8 cellular contexts compared by ENCODE assay signal in the genomic region with DNA sequence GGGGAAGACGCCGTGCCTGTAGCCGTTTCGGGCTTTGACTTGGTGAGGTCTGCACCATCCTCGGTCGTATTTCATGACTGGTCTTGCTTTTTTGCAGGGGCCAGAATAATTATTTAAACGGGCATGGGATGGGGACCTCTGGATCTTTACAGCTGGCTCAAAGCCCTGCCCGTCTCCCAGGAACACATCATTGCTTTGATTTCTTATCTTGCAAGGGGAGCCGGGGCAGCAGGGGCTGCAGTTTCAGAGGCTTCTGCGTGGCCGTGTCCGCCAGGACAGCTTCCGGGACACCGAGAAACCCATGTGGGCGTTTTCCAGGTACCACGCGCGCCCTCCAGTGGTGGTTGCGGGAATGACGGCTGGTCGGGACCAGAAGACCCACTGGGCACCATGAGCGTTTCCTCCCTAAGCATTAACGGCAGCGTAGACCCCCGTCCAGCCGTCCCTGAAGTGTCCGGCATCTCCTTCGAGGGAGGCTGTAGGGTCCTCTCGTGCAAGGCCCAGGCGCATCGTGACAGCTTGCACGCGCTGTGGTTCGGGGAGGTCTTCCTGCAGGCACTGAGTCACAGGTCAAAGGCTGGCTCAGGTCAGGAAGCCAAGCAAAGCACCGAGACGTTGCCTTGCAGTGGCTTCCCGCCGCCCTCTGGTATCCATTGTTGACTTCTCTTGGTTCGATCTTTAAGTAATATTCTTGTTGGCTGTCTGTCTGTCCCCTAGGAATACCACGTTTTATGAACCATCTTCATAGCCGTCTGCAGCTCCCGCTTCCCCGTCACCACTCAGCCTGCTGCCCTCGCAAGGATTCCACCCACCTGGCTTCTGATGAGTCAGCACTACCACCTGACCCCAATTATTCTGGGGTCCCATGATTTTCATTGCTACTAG. TPM values are rescaled to one million over a fixed set of nuclear protein-coding genes. Genes with fewer than 3 reads are reported as not detected.
DNase-seq lines count a peak whose midpoint lies in the region; ATAC-seq and TF ChIP-seq lines count a peak whose summit lies in the region.

No MANE protein-coding gene starts in this region.

- H3K4me1 ChIP-seq in HEK293 (ENCODE audit: control insufficient read depth, insufficient read depth, low read length) (no peaks in the 10 kb centered on the region), left lung (peaks cover 0 to 17% of the 10 kb centered on the region in 2 donors)

- peak overlapping the region; percentile 51 for H3K4me3 Mint-ChIP-seq in central memory CD8-positive, alpha-beta T cell

- no peak overlapping the region for H3K27ac ChIP-seq in HEK293 (ENCODE audit: extremely low read depth, low read depth, low read length)
- no peak overlapping the region for H3K27ac ChIP-seq in left lung

- no peaks in the 10 kb centered on the region for H3K36me3 ChIP-seq in HEK293 (ENCODE audit: control insufficient read depth in 2 of 2, insufficient read depth in 1 of 2, low read length in 2 of 2)
- no peaks in the 10 kb centered on the region for H3K36me3 ChIP-seq in left lung

- peaks cover 13% of the 10 kb centered on the region for H3K4me1 Mint-ChIP-seq in central memory CD8-positive, alpha-beta T cell

- H3K4me3 ChIP-seq in HEK293 (ENCODE audit: low read depth, low read length) (peak overlapping the region; percentile 35), left lung (no peak overlapping the region)

- POLR2A ChIA-PET in HEK293 (lab: Yijun Ruan, JAX), result interaction anchor here (0.9 to 1.6 kb wide), 5 partner anchors 17 to 201 kb away, joined by 3 to 7 read pairs (median 3); a partner anchor contains a TSS

- no peaks in the 10 kb centered on the region for H3K36me3 Mint-ChIP-seq in central memory CD8-positive, alpha-beta T cell (ENCODE audit: insufficient read depth)

- ATAC-seq in activated CD4-positive, CD25-positive, alpha-beta regulatory T cell treated with anti-CD3 and anti-CD28 coated beads, Interleukin-2, amount 50 U/mL, for 24 hours, result peak; percentile 63 to 78
- peak; percentile 53 for ATAC-seq in central memory CD8-positive, alpha-beta T cell (replicated peaks; ENCODE audit: extremely low read depth, poor library complexity, severe bottlenecking)
- peak; percentile 96 for ATAC-seq in left lung

- CTCF ChIA-PET in HEK293 (lab: Yijun Ruan, JAX), result interaction anchor here (0.5 to 6.7 kb wide), 35 partner anchors 8 to 979 kb away, joined by 3 to 106 read pairs (median 4); a partner anchor contains a TSS

- DNase-seq in DMS 273 (lab: John Stamatoyannopoulos, UW; ENCODE audit: unreplicated experiment) (peak; percentile 96), NCI-H2196 treated with DMSO at 0.1 percent for 48 hours (lab: John Stamatoyannopoulos, UW; ENCODE audit: unreplicated experiment) (peak; percentile 26), left lung (peak; percentile 80 to 96), NCI-H510A treated with DMSO at 0.1 percent for 48 hours (lab: John Stamatoyannopoulos, UW) (no peak)
- peak; percentile 61 to 80 for DNase-seq in central memory CD8-positive, alpha-beta T cell (ENCODE audit: low spot score in 2 of 2)
- DNase-seq in stimulated activated CD4-positive, alpha-beta T cell treated with anti-CD3 and anti-CD28 coated beads, Interleukin-2, amount 100 ng/mL, for 48 hours, result peak; percentile 95 to 96

- H3K27me3 Mint-ChIP-seq in central memory CD8-positive, alpha-beta T cell, result peaks cover 42% of the 10 kb centered on the region

- H3K9me3 Mint-ChIP-seq in central memory CD8-positive, alpha-beta T cell, result no peaks in the 10 kb centered on the region

- peaks cover 0 to 20% of the 10 kb centered on the region in 2 donors for H3K27me3 ChIP-seq in left lung

- TF ChIP-seq CTCF in HEK293 (tag by site-specific recombination; IDR thresholded peaks at IDR 0.05) (peak; percentile 82), left lung (IDR thresholded peaks at IDR 0.05) (peak; percentile 86 to 93)

- no peak overlapping the region for H3K27ac Mint-ChIP-seq in central memory CD8-positive, alpha-beta T cell (ENCODE audit: low read depth)

- no peaks in the 10 kb centered on the region for H3K9me3 ChIP-seq in HEK293 (ENCODE audit: control insufficient read depth, insufficient read depth, low read depth, low read length)
- H3K9me3 ChIP-seq in left lung, result no peaks in the 10 kb centered on the region

- intact Hi-C loops in left lung (cut with DNase I), result loop anchor here in 1 of 2 donors (10.0 kb wide), 1 partner anchor 91 kb away; a partner anchor contains a TSS

TF ChIP-seq in HEK293, 187 proteins besides CTCF, POLR2A, EP300 and RAD21 (continues in another document):
- TF ChIP-seq ZNF433 (tag by site-specific recombination; IDR thresholded peaks at IDR 0.05; ENCODE audit: low read depth) (no peak), IKZF3 (tag by site-specific recombination; IDR thresholded peaks at IDR 0.05) (no peak), TCF7L2 (IDR thresholded peaks at IDR 0.05; ENCODE audit: borderline replicate concordance, low read depth, low read length) (no peak), HOXA7 (CRISPR knock-in tag; IDR thresholded peaks at IDR 0.05; ENCODE audit: borderline replicate concordance) (no peak)
- TF ChIP-seq, protein P1, sequence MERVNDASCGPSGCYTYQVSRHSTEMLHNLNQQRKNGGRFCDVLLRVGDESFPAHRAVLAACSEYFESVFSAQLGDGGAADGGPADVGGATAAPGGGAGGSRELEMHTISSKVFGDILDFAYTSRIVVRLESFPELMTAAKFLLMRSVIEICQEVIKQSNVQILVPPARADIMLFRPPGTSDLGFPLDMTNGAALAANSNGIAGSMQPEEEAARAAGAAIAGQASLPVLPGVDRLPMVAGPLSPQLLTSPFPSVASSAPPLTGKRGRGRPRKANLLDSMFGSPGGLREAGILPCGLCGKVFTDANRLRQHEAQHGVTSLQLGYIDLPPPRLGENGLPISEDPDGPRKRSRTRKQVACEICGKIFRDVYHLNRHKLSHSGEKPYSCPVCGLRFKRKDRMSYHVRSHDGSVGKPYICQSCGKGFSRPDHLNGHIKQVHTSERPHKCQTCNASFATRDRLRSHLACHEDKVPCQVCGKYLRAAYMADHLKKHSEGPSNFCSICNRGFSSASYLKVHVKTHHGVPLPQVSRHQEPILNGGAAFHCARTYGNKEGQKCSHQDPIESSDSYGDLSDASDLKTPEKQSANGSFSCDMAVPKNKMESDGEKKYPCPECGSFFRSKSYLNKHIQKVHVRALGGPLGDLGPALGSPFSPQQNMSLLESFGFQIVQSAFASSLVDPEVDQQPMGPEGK (tag by site-specific recombination; IDR thresholded peaks at IDR 0.05), result no peak
- TF ChIP-seq, protein P2, sequence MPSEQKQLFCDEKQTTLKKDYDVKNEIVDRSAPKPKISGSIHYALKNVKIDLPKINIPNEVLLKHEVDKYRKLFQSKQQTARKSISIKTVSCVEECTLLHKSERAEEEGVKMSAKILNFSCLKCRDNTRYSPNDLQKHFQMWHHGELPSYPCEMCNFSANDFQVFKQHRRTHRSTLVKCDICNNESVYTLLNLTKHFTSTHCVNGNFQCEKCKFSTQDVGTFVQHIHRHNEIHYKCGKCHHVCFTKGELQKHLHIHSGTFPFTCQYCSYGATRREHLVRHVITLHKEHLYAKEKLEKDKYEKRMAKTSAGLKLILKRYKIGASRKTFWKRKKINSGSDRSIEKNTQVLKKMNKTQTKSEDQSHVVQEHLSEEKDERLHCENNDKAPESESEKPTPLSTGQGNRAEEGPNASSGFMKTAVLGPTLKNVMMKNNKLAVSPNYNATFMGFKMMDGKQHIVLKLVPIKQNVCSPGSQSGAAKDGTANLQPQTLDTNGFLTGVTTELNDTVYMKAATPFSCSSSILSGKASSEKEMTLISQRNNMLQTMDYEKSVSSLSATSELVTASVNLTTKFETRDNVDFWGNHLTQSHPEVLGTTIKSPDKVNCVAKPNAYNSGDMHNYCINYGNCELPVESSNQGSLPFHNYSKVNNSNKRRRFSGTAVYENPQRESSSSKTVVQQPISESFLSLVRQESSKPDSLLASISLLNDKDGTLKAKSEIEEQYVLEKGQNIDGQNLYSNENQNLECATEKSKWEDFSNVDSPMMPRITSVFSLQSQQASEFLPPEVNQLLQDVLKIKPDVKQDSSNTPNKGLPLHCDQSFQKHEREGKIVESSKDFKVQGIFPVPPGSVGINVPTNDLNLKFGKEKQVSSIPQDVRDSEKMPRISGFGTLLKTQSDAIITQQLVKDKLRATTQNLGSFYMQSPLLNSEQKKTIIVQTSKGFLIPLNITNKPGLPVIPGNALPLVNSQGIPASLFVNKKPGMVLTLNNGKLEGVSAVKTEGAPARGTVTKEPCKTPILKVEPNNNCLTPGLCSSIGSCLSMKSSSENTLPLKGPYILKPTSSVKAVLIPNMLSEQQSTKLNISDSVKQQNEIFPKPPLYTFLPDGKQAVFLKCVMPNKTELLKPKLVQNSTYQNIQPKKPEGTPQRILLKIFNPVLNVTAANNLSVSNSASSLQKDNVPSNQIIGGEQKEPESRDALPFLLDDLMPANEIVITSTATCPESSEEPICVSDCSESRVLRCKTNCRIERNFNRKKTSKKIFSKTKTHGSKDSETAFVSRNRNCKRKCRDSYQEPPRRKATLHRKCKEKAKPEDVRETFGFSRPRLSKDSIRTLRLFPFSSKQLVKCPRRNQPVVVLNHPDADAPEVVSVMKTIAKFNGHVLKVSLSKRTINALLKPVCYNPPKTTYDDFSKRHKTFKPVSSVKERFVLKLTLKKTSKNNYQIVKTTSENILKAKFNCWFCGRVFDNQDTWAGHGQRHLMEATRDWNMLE (tag by site-specific recombination; conservative IDR thresholded peaks at IDR 0.05; ENCODE audit: low read depth), result peak; percentile 59
- TF ChIP-seq, protein P3, sequence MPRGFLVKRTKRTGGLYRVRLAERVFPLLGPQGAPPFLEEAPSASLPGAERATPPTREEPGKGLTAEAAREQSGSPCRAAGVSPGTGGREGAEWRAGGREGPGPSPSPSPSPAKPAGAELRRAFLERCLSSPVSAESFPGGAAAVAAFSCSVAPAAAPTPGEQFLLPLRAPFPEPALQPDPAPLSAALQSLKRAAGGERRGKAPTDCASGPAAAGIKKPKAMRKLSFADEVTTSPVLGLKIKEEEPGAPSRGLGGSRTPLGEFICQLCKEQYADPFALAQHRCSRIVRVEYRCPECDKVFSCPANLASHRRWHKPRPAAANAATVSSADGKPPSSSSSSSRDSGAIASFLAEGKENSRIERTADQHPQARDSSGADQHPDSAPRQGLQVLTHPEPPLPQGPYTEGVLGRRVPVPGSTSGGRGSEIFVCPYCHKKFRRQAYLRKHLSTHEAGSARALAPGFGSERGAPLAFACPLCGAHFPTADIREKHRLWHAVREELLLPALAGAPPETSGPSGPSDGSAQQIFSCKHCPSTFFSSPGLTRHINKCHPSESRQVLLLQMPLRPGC (tag by site-specific recombination; IDR thresholded peaks at IDR 0.05), result no peak

RNA-seq across cellular contexts. Expression of a gene that starts 16.2 kb away (rescaled TPM):
- 10 to 100 TPM; 15.1 to 28.9 TPM for total RNA-seq in left lung

RNA-seq across cellular contexts. Expression of a gene that starts 56.5 kb away (rescaled TPM):
- total RNA-seq in left lung, result not detected
